In the genomic region with DNA sequence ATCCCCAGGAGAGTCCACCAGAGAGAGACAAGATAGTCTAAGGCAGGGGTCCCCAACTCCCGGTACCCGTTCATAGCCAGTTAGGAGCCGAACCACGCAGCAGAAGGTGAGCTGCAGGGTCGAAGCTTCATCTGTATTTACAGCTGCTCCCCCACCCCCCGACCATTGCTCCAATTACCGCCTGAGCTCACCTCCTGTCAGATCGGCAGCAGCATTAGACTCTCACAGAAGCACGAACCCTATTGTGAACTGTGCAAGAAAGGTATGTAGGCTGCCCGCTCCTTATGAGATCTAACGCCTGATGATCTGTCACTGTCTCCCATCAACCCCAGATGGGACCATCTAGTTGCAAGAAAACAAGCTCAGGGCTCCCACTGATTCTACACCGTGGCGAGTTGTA, we compare ENCODE assay signal across 12 cellular contexts. TPM values are rescaled to one million over a fixed set of nuclear protein-coding genes. Genes with fewer than 3 reads are reported as not detected.
DNase-seq lines count a peak whose midpoint lies in the region; ATAC-seq and TF ChIP-seq lines count a peak whose summit lies in the region.
"Had no signal": no experiment of that assay in that cellular context is flagged by ENCODE, and none has a peak within 500 bp of the region (broad histone marks: within the 10 kb centered on the region; RNA-seq: fewer than 3 reads in every experiment).

No MANE protein-coding gene starts in this region.

- H3K9me3 Mint-ChIP-seq in MCF 10A (ENCODE audit: unreplicated experiment) (no peaks in the 10 kb centered on the region), brain (no peaks in the 10 kb centered on the region)
- H3K9me3 Mint-ChIP-seq: activated T-helper 2 cell treated with anti-CD3 and anti-CD28 coated beads, Interferon-gamma antibody, Interleukin-2, Interleukin-4, amounts not matched to agents 10 μg/mL and 5 μg/mL and 100 μg/mL, durations not matched to agents 14 hours and 24 hours and 36 hours had no signal

- no peaks in the 10 kb centered on the region for H3K27me3 Mint-ChIP-seq in MCF 10A (ENCODE audit: insufficient read depth, unreplicated experiment)
- H3K27me3 Mint-ChIP-seq in brain = peaks cover 27% of the 10 kb centered on the region

- TF ChIP-seq CTCF in breast epithelium (IDR thresholded peaks at IDR 0.05) = no peak
- TF ChIP-seq CTCF in MCF 10A (IDR thresholded peaks at IDR 0.05; ENCODE audit: unreplicated experiment) = no peak
- TF ChIP-seq CTCF in brain (conservative IDR thresholded peaks at IDR 0.05) = no peak
- TF ChIP-seq CTCF in right lobe of liver (IDR thresholded peaks at IDR 0.05) = no peak
- no peak for TF ChIP-seq CTCF in tibial artery (IDR thresholded peaks at IDR 0.05)
- TF ChIP-seq CTCF in ascending aorta (IDR thresholded peaks at IDR 0.05) = no peak

- H3K36me3 ChIP-seq in breast epithelium = no peaks in the 10 kb centered on the region
- H3K36me3 ChIP-seq in right lobe of liver = peaks cover 0 to 25% (median 13%) of the 10 kb centered on the region in 4 donors
- no peaks in the 10 kb centered on the region for H3K36me3 ChIP-seq in tibial artery
- no peaks in the 10 kb centered on the region for H3K36me3 ChIP-seq in ascending aorta
- H3K36me3 ChIP-seq: vagina had no signal

- POLR2A ChIA-PET in MCF 10A (lab: Yijun Ruan, JAX) = interaction anchor here (0.8 to 1.3 kb wide), 4 partner anchors 25 to 150 kb away, joined by 3 to 5 read pairs (median 4); partner anchors contain the start of gene GJC3

- H3K4me3 Mint-ChIP-seq in MCF 10A (ENCODE audit: unreplicated experiment) (no peak overlapping the region), brain (peak overlapping the region; percentile 80 to 89 (median 82))

- intact Hi-C loops in breast epithelium (cut with DNase I; ENCODE audit: low total_unique reads) = loop anchor here (10.0 kb wide), 1 partner anchor 76 kb away; the partner anchor contains the start of gene TRIM4
- intact Hi-C loops in MCF 10A (cut with micrococcal nuclease) = loop anchor here (5.0 kb wide), 1 partner anchor 137 kb away; the partner anchor contains the start of gene MBLAC1
- intact Hi-C loops in right lobe of liver (cut with DNase I) = loop anchor here (5.0 to 10.0 kb wide), 2 partner anchors 54 to 67 kb away; partner anchors contain the start of gene ZSCAN21 (in 1 of the 2)
- intact Hi-C loops in tibial artery (cut with DNase I; ENCODE audit: low total_unique reads) = loop anchor here (10.0 kb wide), 1 partner anchor 76 kb away; the partner anchor contains the start of gene TRIM4
- intact Hi-C loops in ascending aorta (cut with DNase I) = loop anchor here (2.0 to 5.0 kb wide), 3 partner anchors 78 to 142 kb away; partner anchors contain the start of gene ZNF3

- DNase-seq in breast epithelium (ENCODE audit: low spot score in 2 of 2) (no peak), MCF 10A (ENCODE audit: unreplicated experiment) (no peak), right lobe of liver (peak in 1 of 3 donors; percentile 13), tibial artery (no peak), GDM1 (lab: John Stamatoyannopoulos, UW) (no peak), ascending aorta (ENCODE audit: low spot score in 2 of 2) (no peak), NCI-H1930 (lab: John Stamatoyannopoulos, UW) (no peak)
- DNase-seq: cortex of kidney had no signal

- H3K27ac Mint-ChIP-seq in MCF 10A (ENCODE audit: low read depth, unreplicated experiment) = no peak overlapping the region
- peak overlapping the region; percentile 36 to 97 (median 92) for H3K27ac Mint-ChIP-seq in brain
- H3K27ac Mint-ChIP-seq: activated T-helper 2 cell treated with anti-CD3 and anti-CD28 coated beads, Interferon-gamma antibody, Interleukin-2, Interleukin-4, amounts not matched to agents 10 μg/mL and 5 μg/mL and 100 μg/mL, durations not matched to agents 14 hours and 24 hours and 36 hours had no signal

- peak in 3 of 4 donors; percentile 7 to 10 (median 7) for ATAC-seq in right lobe of liver

- CTCF ChIA-PET in MCF 10A (lab: Yijun Ruan, JAX) = interaction anchor here (0.6 to 10.9 kb wide), 39 partner anchors 11 to 1526 kb away, joined by 3 to 214 read pairs (median 5); partner anchors contain the start of genes AZGP1, COPS6, GJC3 and TRIM4

- no peaks in the 10 kb centered on the region for H3K27me3 ChIP-seq in breast epithelium
- no peaks in the 10 kb centered on the region for H3K27me3 ChIP-seq in right lobe of liver
- peaks cover 0 to 15% of the 10 kb centered on the region in 2 donors for H3K27me3 ChIP-seq in tibial artery
- H3K27me3 ChIP-seq in ascending aorta = no peaks in the 10 kb centered on the region
- H3K27me3 ChIP-seq: vagina had no signal

- 41% methylated on average over 11 of the region's 13 CpGs for WGBS in right lobe of liver (ENCODE audit: insufficient coverage, low coverage, low lambda C conversion rate, missing lambda C conversion rate)

- no TSS peak for BruUV-seq in MCF 10A (replicated peaks; lab: Mats Ljungman, UMichigan)

- H3K4me1 ChIP-seq in breast epithelium = peaks cover 0 to 3% of the 10 kb centered on the region in 2 donors
- H3K4me1 ChIP-seq in right lobe of liver = peaks cover 0 to 16% (median 6%) of the 10 kb centered on the region in 4 donors
- peaks cover 0 to 8% (median 4%) of the 10 kb centered on the region in 4 donors for H3K4me1 ChIP-seq in tibial artery
- H3K4me1 ChIP-seq in ascending aorta = no peaks in the 10 kb centered on the region

- no peak for TF ChIP-seq POLR2A in breast epithelium (IDR thresholded peaks at IDR 0.05)
- no peak for TF ChIP-seq POLR2A in right lobe of liver (IDR thresholded peaks at IDR 0.05)

- no peaks in the 10 kb centered on the region for H3K36me3 Mint-ChIP-seq in MCF 10A (ENCODE audit: insufficient read depth, unreplicated experiment)
- H3K36me3 Mint-ChIP-seq in brain = no peaks in the 10 kb centered on the region

- H3K4me3 ChIP-seq in breast epithelium = peak overlapping the region in 2 of 3 donors; percentile 2 to 31
- H3K4me3 ChIP-seq in right lobe of liver = no peak overlapping the region
- H3K4me3 ChIP-seq in tibial artery = peak overlapping the region; percentile 14 to 40
- peak overlapping the region in 1 of 2 donors; percentile 53 for H3K4me3 ChIP-seq in ascending aorta
- H3K4me3 ChIP-seq: vagina had no signal

- H3K27ac ChIP-seq in breast epithelium (no peak overlapping the region), right lobe of liver (no peak overlapping the region), tibial artery (no peak overlapping the region), ascending aorta (no peak overlapping the region)
- H3K27ac ChIP-seq: vagina had no signal

- no peaks in the 10 kb centered on the region for H3K9me3 ChIP-seq in breast epithelium
- no peaks in the 10 kb centered on the region for H3K9me3 ChIP-seq in right lobe of liver
- H3K9me3 ChIP-seq in tibial artery = no peaks in the 10 kb centered on the region
- H3K9me3 ChIP-seq in ascending aorta = no peaks in the 10 kb centered on the region
- H3K9me3 ChIP-seq: vagina had no signal

- H3K4me1 Mint-ChIP-seq in MCF 10A (ENCODE audit: insufficient read depth, unreplicated experiment) (no peaks in the 10 kb centered on the region), brain (peaks cover 24% of the 10 kb centered on the region)

RNA-seq across cellular contexts. Expression of gene AZGP1, which starts 14.6 kb away (rescaled TPM):
- total RNA-seq in breast epithelium (1,000 to 10,000 TPM in 2 of 3 donors, 10 to 100 TPM in 1; 40.0 to 4,981 (median 3,161) TPM), MCF 10A (2022) (0.58 and 0.59 TPM in 2 replicates), right lobe of liver (1,000 to 10,000 TPM in 4 of 6 experiments, 100 to 1,000 TPM in 2; 762 to 2,105 (median 1,328) TPM), ascending aorta (not detected)
- polyA plus RNA-seq in brain (ENCODE audit: insufficient read depth, low read depth, low replicate concordance) = 21.4 TPM
- total RNA-seq: activated T-helper 2 cell treated with anti-CD3 and anti-CD28 coated beads, Interferon-gamma antibody, Interleukin-2, Interleukin-4, amounts not matched to agents 10 μg/mL and 5 μg/mL and 100 μg/mL, durations not matched to agents 14 hours and 24 hours and 36 hours; myocyte had no signal

RNA-seq across cellular contexts. Expression of gene ZKSCAN1, which starts 25.0 kb away (rescaled TPM):
- 10 to 100 TPM; 30.6 to 65.1 (median 52.4) TPM for total RNA-seq in breast epithelium
- total RNA-seq in MCF 10A (2022) = 80.2 and 86.2 TPM in 2 replicates
- 16.3 TPM for polyA plus RNA-seq in brain (ENCODE audit: insufficient read depth, low read depth, low replicate concordance)
- 100 to 1,000 TPM in 2 of 6 experiments, 10 to 100 TPM in 4; 24.5 to 147 (median 80.1) TPM for total RNA-seq in right lobe of liver
- 19.9 TPM for total RNA-seq in ascending aorta

RNA-seq across cellular contexts. Expression of gene ZSCAN21, which starts 59.2 kb away (rescaled TPM):
- total RNA-seq in breast epithelium = 10 to 100 TPM; 12.8 to 21.8 (median 13.0) TPM
- 13.8 and 14.7 TPM in 2 replicates for total RNA-seq in MCF 10A (2022)
- 11.7 TPM for polyA plus RNA-seq in brain (ENCODE audit: insufficient read depth, low read depth, low replicate concordance)
- total RNA-seq in right lobe of liver = 1 to 10 TPM; 4.3 to 8.1 (median 5.7) TPM
- total RNA-seq in ascending aorta = 58.5 TPM

Comparison
In these comparisons a context has a peak if more than half of its experiments do, and no peak if none do; other contexts are left out.
1. RNA of gene AZGP1, which starts 14.6 kb away (total RNA-seq): 40.0 to 4,981 TPM in breast epithelium and 762 to 2,105 TPM in right lobe of liver; 0.58 to 0.59 TPM in MCF 10A and not detected in ascending aorta (single experiment); every median in the first group is over 10 times any median in the second.
2. H3K4me3 ChIP-seq: peak in breast epithelium (2 of 3) and tibial artery (2 of 2); none in right lobe of liver (0 of 3).